ENCODE assay signal across 8 cellular contexts in genomic region chr18:54828290-54828871, GRCh38. TPM values are rescaled to one million over a fixed set of nuclear protein-coding genes. Genes with fewer than 3 reads are reported as not detected.
A peak's percentile ranks its signal among the peaks of the same experiment; 100 is the strongest.
DNase-seq lines count a peak whose midpoint lies in the region; ATAC-seq and TF ChIP-seq lines count a peak whose summit lies in the region.

RAB27B (plus strand) TSS chr18:54828477; CDS start chr18:54877586, 49,109 bp downstream.

- H3K9me3 Mint-ChIP-seq in neural progenitor cell = peaks cover 9% of the 10 kb centered on the region

- TF ChIP-seq POLR2A in Peyer's patch (IDR thresholded peaks at IDR 0.05) = peak; percentile 29 to 46

- H3K4me1 Mint-ChIP-seq in neural progenitor cell = peaks cover 13% of the 10 kb centered on the region

- H3K79me2 ChIP-seq in neural progenitor cell (ENCODE audit: low read depth) = no peaks in the 10 kb centered on the region

- H3K4me3 ChIP-seq in Peyer's patch (peak within 1 kb of the TSS; percentile 37 to 66 (median 55)), neural progenitor cell (peak within 1 kb of the TSS; percentile 63)

- H3K9me3 ChIP-seq in Peyer's patch (no peaks in the 10 kb centered on the region), neural progenitor cell (ENCODE audit: low read depth) (no peaks in the 10 kb centered on the region)

- H4K20me1 ChIP-seq in neural progenitor cell (ENCODE audit: low read depth) = no peaks in the 10 kb centered on the region

- DNase-seq in C1 segment of cervical spinal cord (lab: John Stamatoyannopoulos, UW) (peak in 9 of 14 donors; percentile 2 to 48 (median 12)), Peyer's patch (peak; percentile 34 to 91 (median 91)), foreskin keratinocyte (peak; percentile 90 to 94), neural progenitor cell (ENCODE audit: low spot score) (peak; percentile 90)
- DNase-seq in activated effector memory CD4-positive, alpha-beta T cell treated with Interleukin-2 at 50 U/mL for 16 hours = peak; percentile 59
- DNase-seq in stimulated activated naive CD8-positive, alpha-beta T cell treated with anti-CD3 and anti-CD28 coated beads, Interleukin-15, Interleukin-2, amounts not matched to agents 100 U/mL and 50 U/mL, for 24 hours = peak; percentile 59

- H3K27me3 Mint-ChIP-seq in neural progenitor cell (ENCODE audit: insufficient read depth, low read depth) = peaks cover 2% of the 10 kb centered on the region

- H3K27ac Mint-ChIP-seq in neural progenitor cell = peak within 1 kb of the TSS; percentile 43

- H3K27ac ChIP-seq in Peyer's patch (peak within 1 kb of the TSS; percentile 25 to 80 (median 54)), foreskin keratinocyte (peak within 1 kb of the TSS; percentile 96), neural progenitor cell (no peak within 1 kb of the TSS)

- TF ChIP-seq CTCF in Peyer's patch (IDR thresholded peaks at IDR 0.05) (no peak), foreskin keratinocyte (conservative IDR thresholded peaks at IDR 0.05) (no peak), neural progenitor cell (IDR thresholded peaks at IDR 0.05) (peak; percentile 12)

- peak; percentile 43 for ATAC-seq in HG03342 (IDR thresholded peaks at IDR 0.05; ENCODE audit: unreplicated experiment)
- ATAC-seq in foreskin keratinocyte = peak; percentile 97
- ATAC-seq in stimulated activated naive CD8-positive, alpha-beta T cell treated with anti-CD3 and anti-CD28 coated beads, Interleukin-15, Interleukin-2, amounts not matched to agents 100 U/mL and 50 U/mL, for 24 hours = peak; percentile 95
- ATAC-seq in GM21786 (IDR thresholded peaks at IDR 0.05; ENCODE audit: unreplicated experiment) = no peak

- H2AFZ ChIP-seq in neural progenitor cell (replicated peaks) = peak within 1 kb of the TSS; percentile 92

- H3K36me3 ChIP-seq in Peyer's patch (no peaks in the 10 kb centered on the region), neural progenitor cell (no peaks in the 10 kb centered on the region)

- H3F3A ChIP-seq in neural progenitor cell (ENCODE audit: low read depth) = peaks cover 2% of the 10 kb centered on the region

- peak within 1 kb of the TSS; percentile 88 for H3K4me3 Mint-ChIP-seq in neural progenitor cell

- H3K27me3 ChIP-seq in Peyer's patch (no peaks in the 10 kb centered on the region), foreskin keratinocyte (no peaks in the 10 kb centered on the region), neural progenitor cell (peaks cover 17% of the 10 kb centered on the region)

- H3K9ac ChIP-seq in neural progenitor cell = no peak within 1 kb of the TSS

- H3K4me1 ChIP-seq in Peyer's patch (peaks cover 0 to 8% (median 0%) of the 10 kb centered on the region in 4 donors), foreskin keratinocyte (peaks cover 13% of the 10 kb centered on the region), neural progenitor cell (peaks cover 6% of the 10 kb centered on the region)

- peaks cover 2% of the 10 kb centered on the region for H3K36me3 Mint-ChIP-seq in neural progenitor cell

- peak within 1 kb of the TSS; percentile 79 for H3K4me2 ChIP-seq in neural progenitor cell

RNA-seq across cellular contexts. Expression of gene RAB27B, which starts in this region (rescaled TPM):
- total RNA-seq in Peyer's patch (1 to 10 TPM; 2.5 to 7.1 (median 4.7) TPM), foreskin keratinocyte (2.4 and 4.3 TPM in 2 replicates), neural progenitor cell (ENCODE audit: low replicate concordance) (0.43 and 5.0 TPM in 2 replicates)
- 0.47 and 0.96 TPM in 2 replicates for polyA plus RNA-seq in foreskin keratinocyte

Comparison
In these comparisons a context has a peak if more than half of its experiments do, and no peak if none do; other contexts are left out.
1. DNase-seq: peak in every context shown above with its lines; median percentile 92 in foreskin keratinocyte; 91 in Peyer's patch; 90 in neural progenitor cell; 59 in activated effector memory CD4-positive, alpha-beta T cell treated with Interleukin-2 at 50 U/mL for 16 hours; 59 in stimulated activated naive CD8-positive, alpha-beta T cell treated with anti-CD3 and anti-CD28 coated beads, Interleukin-15, Interleukin-2, amounts not matched to agents 100 U/mL and 50 U/mL, for 24 hours; 12 in C1 segment of cervical spinal cord.